25 cellular contexts compared by ENCODE assay signal in the genomic region with DNA sequence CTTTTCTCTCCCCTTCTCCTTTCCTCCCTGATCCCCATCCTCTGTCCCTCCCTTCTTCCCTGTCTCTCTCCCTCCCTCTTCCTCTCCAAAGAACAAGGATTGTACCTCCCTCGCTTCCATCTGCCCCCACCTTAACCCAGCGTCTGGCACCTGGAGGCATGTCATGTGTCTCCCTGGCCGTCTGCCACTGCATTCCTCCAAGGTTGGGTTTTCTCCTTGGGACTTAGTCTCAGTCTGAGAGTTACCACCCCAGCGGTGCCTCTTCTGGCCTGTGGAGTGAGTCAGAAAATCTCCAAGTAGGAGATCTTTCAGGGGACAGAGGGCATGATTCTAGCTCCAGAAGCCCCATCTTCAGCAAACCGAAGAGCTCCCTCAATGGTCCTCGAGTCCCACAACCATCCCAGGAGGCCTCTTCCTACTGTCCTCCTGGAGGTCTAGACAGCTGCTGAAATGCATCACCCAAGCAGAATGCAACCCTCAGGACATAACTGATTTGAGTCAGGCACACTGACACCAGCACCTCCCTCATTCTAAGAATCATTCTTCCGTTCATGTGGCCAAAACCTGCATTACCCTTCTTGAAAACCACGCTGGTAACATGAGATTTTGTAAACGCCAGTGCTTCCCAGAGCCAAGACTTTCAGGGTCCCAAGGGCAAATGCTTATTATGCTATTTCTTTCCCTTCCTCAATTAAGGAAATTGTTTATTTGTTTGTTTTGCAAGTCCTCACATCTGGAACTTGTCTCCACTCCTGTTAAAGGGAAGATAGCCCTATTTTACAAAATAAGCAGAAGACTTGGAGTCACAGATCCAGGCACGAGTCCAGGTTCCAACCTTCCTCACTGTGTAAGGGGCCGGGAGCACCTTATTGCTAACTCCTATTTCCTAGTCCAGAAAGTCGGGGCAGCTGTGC.
DNase-seq lines count a peak whose midpoint lies in the region; FAIRE-seq and TF ChIP-seq lines count a peak whose summit lies in the region.
"Had no signal": no experiment of that assay in that cellular context is flagged by ENCODE, and none has a peak within 500 bp of the region (broad histone marks: within the 10 kb centered on the region; RNA-seq: fewer than 3 reads in every experiment).

No MANE protein-coding gene starts in this region.

- H3K27ac ChIP-seq in RWPE1: peak overlapping the region; percentile 8; the same call in 1 of the 2 replicates
- H3K27ac ChIP-seq: A549, esophagus muscularis mucosa, gastroesophageal sphincter, Peyer's patch, SK-N-MC, upper lobe of left lung had no signal

- DNase-seq in NCI-H2107 treated with DMSO at 0.1 percent for 48 hours (lab: John Stamatoyannopoulos, UW; ENCODE audit: unreplicated experiment) (peak; percentile 77), NCI-H2107 (lab: John Stamatoyannopoulos, UW) (no peak), RWPE1 (ENCODE audit: low spot score) (peak; percentile 2), left kidney (ENCODE audit: low read depth, low spot score) (peak; percentile 15), urothelium cell line (ENCODE audit: low spot score) (peak; percentile 58), GM10266 (ENCODE audit: extremely low spot score) (no peak), NOMO-1 treated with DMSO at 0.1 percent for 48 hours (lab: John Stamatoyannopoulos, UW; ENCODE audit: unreplicated experiment) (no peak)
- DNase-seq in activated CD4-positive, CD25-positive, alpha-beta regulatory T cell treated with anti-CD3 and anti-CD28 coated beads, Interleukin-2, amount 50 U/mL, for 72 hours: no peak
- DNase-seq: activated CD4-positive, alpha-beta memory T cell treated with anti-CD3 and anti-CD28 coated beads for 36 hours; activated effector memory CD4-positive, alpha-beta T cell treated with anti-CD3 and anti-CD28 coated beads, Interleukin-2, amount 50 U/mL, for 16 hours; activated T-cell treated with anti-CD3 and anti-CD28 coated beads for 4 hours; BE2C; effector CD8-positive, alpha-beta T cell; kidney; MG63; NCI-H187; Peyer's patch; right cardiac atrium; stimulated activated CD4-positive, alpha-beta T cell treated with anti-CD3 and anti-CD28 coated beads, Interleukin-4, amount 100 ng/mL, for 24 hours; upper lobe of left lung had no signal

- TF ChIP-seq CTCF in RWPE1 (conservative IDR thresholded peaks at IDR 0.05; ENCODE audit: low read depth): no peak
- TF ChIP-seq CTCF in GM10266 (IDR thresholded peaks at IDR 0.05; ENCODE audit: control insufficient read depth, insufficient read depth, low read depth, missing control alignments): no peak

- POLR2A ChIA-PET in RWPE1 (lab: Yijun Ruan, JAX; ENCODE audit: low non-redundant PET): no interaction called here

- CTCF ChIA-PET in RWPE1 (lab: Yijun Ruan, JAX): no interaction called here

- FAIRE-seq in urothelium cell line (lab: Jason Lieb, UNC): no peak
- FAIRE-seq: A549, H54, kidney had no signal

Comparison
In these comparisons a context has a peak if more than half of its experiments do, and no peak if none do; other contexts are left out.
1. DNase-seq: peak in NCI-H2107 treated with DMSO at 0.1 percent for 48 hours (single experiment), RWPE1 (single experiment), left kidney (single experiment) and urothelium cell line (single experiment); none in NCI-H2107 (single experiment), GM10266 (single experiment), NOMO-1 treated with DMSO at 0.1 percent for 48 hours (single experiment) and activated CD4-positive, CD25-positive, alpha-beta regulatory T cell treated with anti-CD3 and anti-CD28 coated beads, Interleukin-2, amount 50 U/mL, for 72 hours (single experiment).